In genomic region chr16:81185416-81185815, GRCh38 we compare ENCODE assay signal across 17 cellular contexts. TPM values are rescaled to one million over a fixed set of nuclear protein-coding genes. Genes with fewer than 3 reads are reported as not detected.
"Had no signal": no experiment of that assay in that cellular context is flagged by ENCODE, and none has a peak within 500 bp of the region (broad histone marks: within the 10 kb centered on the region; RNA-seq: fewer than 3 reads in every experiment).

No MANE protein-coding gene starts in this region.

- H3K36me3 ChIP-seq: colonic mucosa, neutrophil, prostate gland, stomach had no signal

- H3K36me3 Mint-ChIP-seq: activated naive CD8-positive, alpha-beta T cell; brain; natural killer cell had no signal

- H3K9me3 ChIP-seq: colonic mucosa, neutrophil, prostate gland, stomach had no signal

- H3K4me2 ChIP-seq: smooth muscle cell had no signal

- H3K4me3 ChIP-seq: colonic mucosa, prostate gland, smooth muscle cell, stomach had no signal

- H3K4me1 ChIP-seq: colonic mucosa, foreskin keratinocyte, prostate gland had no signal

- ATAC-seq: activated CD4-positive, CD25-positive, alpha-beta regulatory T cell treated with anti-CD3 and anti-CD28 coated beads, Interleukin-2, amount 50 U/mL, for 24 hours; foreskin keratinocyte; natural killer cell; right cardiac atrium had no signal

- H3K27ac ChIP-seq: colonic mucosa, foreskin keratinocyte, neutrophil, prostate gland, stomach had no signal

- H3K4me1 Mint-ChIP-seq: natural killer cell had no signal

- H3K4me3 Mint-ChIP-seq: activated naive CD8-positive, alpha-beta T cell; brain; natural killer cell; T-helper 1 cell treated with Interleukin-12 subunit alpha and Interleukin-12 subunit beta and Interleukin-4 antibody, amounts not matched to agents 30 μg/mL and 1 μg/mL, for 36 hours had no signal

- H3K27me3 ChIP-seq: colonic mucosa, foreskin keratinocyte, stomach had no signal

- DNase-seq: activated gamma-delta T cell treated with Interleukin-2 at 50 U/mL for 16 hours; amniotic stem cell; central memory CD4-positive, alpha-beta T cell; colonic mucosa; foreskin keratinocyte; mesendoderm; natural killer cell; right cardiac atrium; stimulated activated CD4-positive, alpha-beta T cell treated with anti-CD3 and anti-CD28 coated beads, Interleukin-4, amount 100 ng/mL, for 1 hour; stomach had no signal

- H3K27ac Mint-ChIP-seq: activated naive CD8-positive, alpha-beta T cell; brain; natural killer cell; T-helper 1 cell treated with Interleukin-12 subunit alpha and Interleukin-12 subunit beta and Interleukin-4 antibody, amounts not matched to agents 30 μg/mL and 1 μg/mL, for 36 hours had no signal

- H3K9me3 Mint-ChIP-seq: brain; natural killer cell; T-helper 1 cell treated with Interleukin-12 subunit alpha and Interleukin-12 subunit beta and Interleukin-4 antibody, amounts not matched to agents 30 μg/mL and 1 μg/mL, for 36 hours had no signal

RNA-seq across cellular contexts. Expression of gene BCO1, which starts 53.1 kb away (rescaled TPM):
- total RNA-seq: foreskin keratinocyte, natural killer cell, right cardiac atrium, smooth muscle cell had no signal
- polyA plus RNA-seq: foreskin keratinocyte, right cardiac atrium, smooth muscle cell had no signal
